In the genomic region with DNA sequence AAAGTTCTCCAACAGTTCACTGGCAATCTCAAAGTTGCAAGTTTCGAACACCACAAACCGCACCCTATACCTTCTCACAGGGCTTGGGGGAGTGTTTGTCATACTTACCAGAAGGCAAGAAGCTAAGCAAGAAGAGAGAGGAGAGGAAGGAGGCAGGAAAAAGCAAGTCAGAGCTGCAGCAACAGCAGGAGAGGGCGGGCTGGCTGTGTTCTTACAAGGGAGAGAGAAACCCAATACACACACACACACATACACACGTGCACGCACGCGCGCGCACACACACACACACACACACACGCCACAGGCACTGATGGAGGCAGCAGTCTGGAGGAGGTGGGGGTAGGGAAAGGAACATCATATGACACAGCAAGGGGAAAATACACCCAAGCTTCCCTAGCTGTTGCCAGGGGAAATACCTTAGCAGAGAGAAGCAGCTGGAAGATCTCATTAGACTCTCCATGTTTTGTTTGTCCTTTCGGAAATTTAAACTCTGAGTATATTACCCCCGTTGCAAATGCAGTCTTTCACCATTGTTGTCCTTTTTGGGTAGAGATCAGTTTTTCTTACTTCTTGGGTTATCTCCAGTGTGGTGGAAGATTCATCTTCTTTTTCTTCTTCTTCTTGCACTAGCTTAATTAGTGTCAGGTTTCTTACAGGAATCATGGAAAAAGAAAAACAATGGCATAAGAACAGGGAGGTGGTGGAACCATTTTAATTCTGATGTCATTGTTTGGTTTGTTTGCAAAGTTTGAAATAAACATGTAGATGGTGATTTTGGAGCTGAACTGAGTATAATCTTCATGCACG, we compare ENCODE assay signal across 8 cellular contexts. TPM values are rescaled to one million over a fixed set of nuclear protein-coding genes. Genes with fewer than 3 reads are reported as not detected.
A peak's percentile ranks its signal among the peaks of the same experiment; 100 is the strongest.
DNase-seq lines count a peak whose midpoint lies in the region; ATAC-seq, FAIRE-seq and TF ChIP-seq lines count a peak whose summit lies in the region.

A gene (minus strand): TSS at position 186 of the 807 bp plus-strand sequence. CDS start 3,099 bp downstream, outside the sequence.

- H3K9me3 ChIP-seq in H1 (ENCODE audit: insufficient read depth in 2 of 2, low read depth in 1 of 2, low read length in 1 of 2), result 0 out of 4 replicates have a peak, but pooled peaks cover 0 to under 1% of the 10 kb centered on the region in 2 experiments

- peaks cover 33% of the 10 kb centered on the region for H3K4me1 Mint-ChIP-seq in HFFc6 (ENCODE audit: low read depth)
- peaks cover 32% of the 10 kb centered on the region for H3K4me1 Mint-ChIP-seq in activated CD4-positive, alpha-beta memory T cell treated with anti-CD3 and anti-CD28 coated beads, Interleukin-2, amount 10 ng/mL, durations not matched to agents 7 days and 5 days
- peaks cover 48 to 75% (median 54%) of the 10 kb centered on the region in 3 donors for H3K4me1 Mint-ChIP-seq in naive B cell

- DNase-seq in HFFc6 (peak; percentile 58), NCI-H2171 (lab: John Stamatoyannopoulos, UW) (peak; percentile 83), H1 (ENCODE audit: low read depth in 1 of 2, low spot score in 2 of 2) (no peak), naive B cell (peak; percentile 36), NCI-H1105 (lab: John Stamatoyannopoulos, UW) (no peak)
- peak; percentile 89 for DNase-seq in activated CD4-positive, alpha-beta memory T cell treated with anti-CD3 and anti-CD28 coated beads, Interleukin-2, amount 10 ng/mL, durations not matched to agents 7 days and 5 days
- DNase-seq in stimulated activated CD8-positive, alpha-beta memory T cell treated with anti-CD3 and anti-CD28 coated beads, Interleukin-7, amount 100 ng/mL, for 4 hours (ENCODE audit: low read depth in 2 of 2), result peak; percentile 77 to 86

- no peaks in the 10 kb centered on the region for H3K9me3 Mint-ChIP-seq in HFFc6
- peaks cover 2% of the 10 kb centered on the region for H3K9me3 Mint-ChIP-seq in activated CD4-positive, alpha-beta memory T cell treated with anti-CD3 and anti-CD28 coated beads, Interleukin-2, amount 10 ng/mL, durations not matched to agents 7 days and 5 days
- H3K9me3 Mint-ChIP-seq in naive B cell, result peaks cover 0 to 4% (median 0%) of the 10 kb centered on the region in 7 donors

- TF ChIP-seq RAD21 in H1 (IDR thresholded peaks at IDR 0.05 in 1 of 2, conservative IDR thresholded peaks at IDR 0.05 in 1 of 2; ENCODE audit: low read depth in 2 of 2, low read length in 2 of 2), result no peak

- H3K4me3 ChIP-seq in H1 (ENCODE audit: extremely low read depth in 1 of 4, insufficient read depth in 2 of 4, low read depth in 3 of 4, low read length in 4 of 4), result no peak within 1 kb of the TSS

- ATAC-seq in GM18505 (IDR thresholded peaks at IDR 0.05; ENCODE audit: unreplicated experiment), result peak; percentile 68
- ATAC-seq in naive B cell (ENCODE audit: low read depth in 2 of 2), result peak; percentile 26 to 31

- H2BK12ac ChIP-seq in H1 (ENCODE audit: low read depth, low read length), result peak within 1 kb of the TSS; percentile 80; the same call in 1 of the 2 replicates

- POLR2A ChIA-PET in activated CD4-positive, alpha-beta memory T cell treated with anti-CD3 and anti-CD28 coated beads, Interleukin-2, amount 10 ng/mL, durations not matched to agents 7 days and 5 days (lab: Charles Lee), result interaction anchor here (0.5 to 4.0 kb wide), 41 partner anchors 10 to 837 kb away, joined by 3 to 65 read pairs (median 6); a partner anchor contains a TSS
- POLR2A ChIA-PET in H1 (lab: Charles Lee; ENCODE audit: partially characterized antibody), result interaction anchor here (2.1 kb wide), 1 partner anchor 21 kb away, joined by 8 read pairs; no protein-coding TSS in a partner anchor

- peak within 1 kb of the TSS; percentile 78; the same call in 1 of the 2 replicates for H2BK15ac ChIP-seq in H1 (ENCODE audit: low read length)

- no peak within 1 kb of the TSS for H3K9ac ChIP-seq in H1 (replicated peaks in 1 of 4; ENCODE audit: extremely low read depth in 1 of 4, low read depth in 3 of 4, low read length in 3 of 4)

- peak within 1 kb of the TSS; percentile 19 for H4K91ac ChIP-seq in H1 (replicated peaks; ENCODE audit: insufficient read length, low read length)

- CTCF ChIA-PET in activated CD4-positive, alpha-beta memory T cell treated with anti-CD3 and anti-CD28 coated beads, Interleukin-2, amount 10 ng/mL, durations not matched to agents 7 days and 5 days (lab: Charles Lee), result interaction anchor here (0.6 to 4.7 kb wide), 19 partner anchors 12 to 167 kb away, joined by 3 to 51 read pairs (median 5); a partner anchor contains a TSS
- CTCF ChIA-PET in H1 (lab: Charles Lee; ENCODE audit: partially characterized antibody), result interaction anchor here (0.9 to 1.2 kb wide), 3 partner anchors 11 to 41 kb away, joined by 3 to 5 read pairs (median 4); no protein-coding TSS in a partner anchor

- no peak within 1 kb of the TSS for H3K14ac ChIP-seq in H1 (ENCODE audit: insufficient read length)

- no peaks in the 10 kb centered on the region for H3K79me1 ChIP-seq in H1 (ENCODE audit: low read depth, low read length)

- TF ChIP-seq POLR2A in GM18505 (IDR thresholded peaks at IDR 0.05; ENCODE audit: borderline replicate concordance, extremely low read depth, insufficient read depth, insufficient read length), result no peak
- no peak for TF ChIP-seq POLR2A in H1 (IDR thresholded peaks at IDR 0.05; ENCODE audit: control extremely low read depth in 1 of 2, low read depth in 2 of 2, low read length in 2 of 2)

- H2AFZ ChIP-seq in H1 (ENCODE audit: low read length), result peak within 1 kb of the TSS; percentile 89

- H3K4ac ChIP-seq in H1 (replicated peaks; ENCODE audit: insufficient read length, low read depth, low read length), result no peak within 1 kb of the TSS

- peak within 1 kb of the TSS; percentile 29; the same call in 1 of the 2 replicates for H3K18ac ChIP-seq in H1 (ENCODE audit: extremely low read depth, low read length)

- H3K79me2 ChIP-seq in H1 (ENCODE audit: control insufficient read depth in 1 of 2, insufficient read depth in 2 of 2, low read length in 2 of 2), result no peaks in the 10 kb centered on the region

- 59% methylated on average over 13 of the region's 13 CpGs; no CpG with 5 or more reads in 1 of the 2 experiments for WGBS in H1 (ENCODE audit: extremely low coverage in 1 of 2, insufficient coverage in 1 of 2, insufficient read length in 1 of 2, insufficient replicate concordance in 2 of 2, low coverage in 1 of 2, low lambda C conversion rate in 2 of 2, missing lambda C conversion rate in 1 of 2), 2 experiments

- no peak within 1 kb of the TSS for H2BK120ac ChIP-seq in H1 (replicated peaks; ENCODE audit: low read depth, low read length)

- no peak for TF ChIP-seq CTCF in HFFc6 (IDR thresholded peaks at IDR 0.05)
- TF ChIP-seq CTCF in H1 (IDR thresholded peaks at IDR 0.05; ENCODE audit: control extremely low read depth in 1 of 3, insufficient read depth in 1 of 3, low read depth in 1 of 3, low read length in 3 of 3), result no peak

- H3K4me1 ChIP-seq in H1 (replicated peaks in 1 of 4; ENCODE audit: control insufficient read depth in 3 of 4, insufficient read depth in 4 of 4, low read length in 3 of 4), result peaks cover 2 to 10% (median 5%) of the 10 kb centered on the region in 4 experiments; a peak in 4 of 7 replicates

- no peaks in the 10 kb centered on the region for H3K23me2 ChIP-seq in H1 (ENCODE audit: low read depth, low read length)

- H4K8ac ChIP-seq in H1 (ENCODE audit: extremely low read depth, insufficient read depth, low read length), result 0 out of 2 replicates have a peak within 1 kb of the TSS, but pooled peaks have one; percentile 19

- H3K4me3 Mint-ChIP-seq in HFFc6 (peak within 1 kb of the TSS; percentile 80), naive B cell (peak within 1 kb of the TSS; percentile 77 to 89 (median 82))
- peak within 1 kb of the TSS; percentile 74 for H3K4me3 Mint-ChIP-seq in activated CD4-positive, alpha-beta memory T cell treated with anti-CD3 and anti-CD28 coated beads, Interleukin-2, amount 10 ng/mL, durations not matched to agents 7 days and 5 days

- H3K4me2 ChIP-seq in H1 (ENCODE audit: insufficient read depth in 1 of 2, low read depth in 2 of 2, low read length in 2 of 2), result no peak within 1 kb of the TSS; a peak in 1 of 4 replicates

- H3K27me3 Mint-ChIP-seq in HFFc6 (ENCODE audit: insufficient read depth) (peaks cover 3% of the 10 kb centered on the region; the same call in 1 of the 2 replicates), naive B cell (no peaks in the 10 kb centered on the region)
- H3K27me3 Mint-ChIP-seq in activated CD4-positive, alpha-beta memory T cell treated with anti-CD3 and anti-CD28 coated beads, Interleukin-2, amount 10 ng/mL, durations not matched to agents 7 days and 5 days, result no peaks in the 10 kb centered on the region

- H2BK20ac ChIP-seq in H1 (ENCODE audit: low read length), result peak within 1 kb of the TSS; percentile 73

- H3K27me3 ChIP-seq in H1 (replicated peaks in 1 of 4; ENCODE audit: control insufficient read depth in 3 of 4, extremely low read depth in 1 of 4, insufficient read depth in 3 of 4, low read length in 3 of 4), result no peaks in the 10 kb centered on the region

- H3K27ac Mint-ChIP-seq in HFFc6 (peak within 1 kb of the TSS; percentile 90), naive B cell (peak within 1 kb of the TSS; percentile 90 to 99 (median 97))
- peak within 1 kb of the TSS; percentile 96 for H3K27ac Mint-ChIP-seq in activated CD4-positive, alpha-beta memory T cell treated with anti-CD3 and anti-CD28 coated beads, Interleukin-2, amount 10 ng/mL, durations not matched to agents 7 days and 5 days

- no peak within 1 kb of the TSS for H3K23ac ChIP-seq in H1 (ENCODE audit: insufficient read length)

- H3K56ac ChIP-seq in H1 (replicated peaks; ENCODE audit: insufficient read length, low read depth, low read length), result no peak within 1 kb of the TSS

- no peak within 1 kb of the TSS for H4K5ac ChIP-seq in H1 (ENCODE audit: insufficient read length, low read depth, low read length)

- no peak for TF ChIP-seq EP300 in H1 (IDR thresholded peaks at IDR 0.05; ENCODE audit: borderline replicate concordance in 1 of 2, low read depth in 2 of 2, low read length in 2 of 2)

- H3K36me3 Mint-ChIP-seq in HFFc6 (ENCODE audit: low read depth), result 0 out of 2 replicates have a peak, but pooled peaks cover 4% of the 10 kb centered on the region
- peaks cover 2% of the 10 kb centered on the region for H3K36me3 Mint-ChIP-seq in activated CD4-positive, alpha-beta memory T cell treated with anti-CD3 and anti-CD28 coated beads, Interleukin-2, amount 10 ng/mL, durations not matched to agents 7 days and 5 days (ENCODE audit: low read depth)
- H3K36me3 Mint-ChIP-seq in naive B cell, result peaks cover 7 to 22% of the 10 kb centered on the region in 2 donors

- H2AK5ac ChIP-seq in H1 (ENCODE audit: low read depth, low read length), result no peak within 1 kb of the TSS

- no peaks in the 10 kb centered on the region for H3K36me3 ChIP-seq in H1 (ENCODE audit: control insufficient read depth in 2 of 4, insufficient read depth in 4 of 4, low read length in 3 of 4)

- no peak within 1 kb of the TSS for H3K27ac ChIP-seq in H1 (ENCODE audit: low read depth, low read length)

- H4K20me1 ChIP-seq in H1 (replicated peaks in 1 of 2; ENCODE audit: control insufficient read depth in 1 of 2, insufficient read depth in 2 of 2, low read length in 2 of 2), result no peaks in the 10 kb centered on the region

- 0 out of 2 replicates have a peak within 1 kb of the TSS, but pooled peaks have one; percentile 45 for H2BK5ac ChIP-seq in H1 (ENCODE audit: low read depth, low read length)

- no peak for FAIRE-seq in H1 (lab: Jason Lieb, UNC)

RNA-seq across cellular contexts. Expression of the gene that starts here (rescaled TPM):
- total RNA-seq in HFFc6 (2021; fragmentation: NEBNext Ultra II Directional; extraction: Animal tissue kit (Norgen Biotek cat#: 25700)), result under 1 TPM in 1 of 6 experiments, not detected in 5; 0.07 TPM
- total RNA-seq in activated CD4-positive, alpha-beta memory T cell treated with anti-CD3 and anti-CD28 coated beads, Interleukin-2, amount 10 ng/mL, durations not matched to agents 7 days and 5 days, result under 1 TPM; 0.60 to 0.90 TPM
- 0.17 and 0.21 TPM in 2 replicates for total RNA-seq in H1 (2021; fragmentation: NEBNext Ultra II Directional; extraction: Animal tissue kit (Norgen Biotek cat#: 25700))
- polyA plus RNA-seq in H1 (2011; rRNA removed) (0.05 and 0.08 TPM in 2 replicates), naive B cell (ENCODE audit: low read depth in 6 of 6) (1 to 10 TPM in 2 of 6 donors, under 1 TPM in 4; 0.35 to 2.1 (median 0.74) TPM)
- 0.09 TPM for polyA plus RNA-seq in H1 (2011; cell fraction: cytosol; rRNA removed)
- polyA plus RNA-seq in H1 (2011; cell fraction: nucleus; rRNA removed), result 0.07 TPM
- polyA plus RNA-seq in H1 (2012, experiment 1 of 2), result 0.04 to 0.10 TPM (median 0.05 TPM) in 4 replicates
- polyA plus RNA-seq in H1 (2012, experiment 2 of 2), result not detected
- polyA plus RNA-seq in H1 (2013, experiment 1 of 2), result 0.18 TPM
- 0.13 TPM for polyA plus RNA-seq in H1 (2013, experiment 2 of 2)
- polyA minus RNA-seq in H1 (2011; rRNA and poly(A)+ RNA removed), result 0.06 and 0.24 TPM in 2 replicates
- not detected for polyA minus RNA-seq in H1 (2011; cell fraction: cytosol; rRNA and poly(A)+ RNA removed)
- polyA minus RNA-seq in H1 (2011; cell fraction: nucleus; rRNA and poly(A)+ RNA removed), result 0.50 TPM

Comparison
In these comparisons a context has a peak if more than half of its experiments do, and no peak if none do; other contexts are left out.
1. Peak in DNase-seq in HFFc6; RNA of the gene not detected or under 1 TPM.
2. Peak in DNase-seq in activated CD4-positive, alpha-beta memory T cell treated with anti-CD3 and anti-CD28 coated beads, Interleukin-2, amount 10 ng/mL, durations not matched to agents 7 days and 5 days; RNA of the gene not detected or under 1 TPM.
3. DNase-seq: peak in NCI-H2171 (single experiment), naive B cell (single experiment) and stimulated activated CD8-positive, alpha-beta memory T cell treated with anti-CD3 and anti-CD28 coated beads, Interleukin-7, amount 100 ng/mL, for 4 hours (2 of 2); none in H1 (0 of 2) and NCI-H1105 (single experiment).
4. Peak in every context shown above with its lines, with median percentiles within 50 percentile points of each other: H3K27ac Mint-ChIP-seq and H3K4me3 Mint-ChIP-seq.